Comparison of ENCODE assay signal across 1 cellular context in the genomic region with DNA sequence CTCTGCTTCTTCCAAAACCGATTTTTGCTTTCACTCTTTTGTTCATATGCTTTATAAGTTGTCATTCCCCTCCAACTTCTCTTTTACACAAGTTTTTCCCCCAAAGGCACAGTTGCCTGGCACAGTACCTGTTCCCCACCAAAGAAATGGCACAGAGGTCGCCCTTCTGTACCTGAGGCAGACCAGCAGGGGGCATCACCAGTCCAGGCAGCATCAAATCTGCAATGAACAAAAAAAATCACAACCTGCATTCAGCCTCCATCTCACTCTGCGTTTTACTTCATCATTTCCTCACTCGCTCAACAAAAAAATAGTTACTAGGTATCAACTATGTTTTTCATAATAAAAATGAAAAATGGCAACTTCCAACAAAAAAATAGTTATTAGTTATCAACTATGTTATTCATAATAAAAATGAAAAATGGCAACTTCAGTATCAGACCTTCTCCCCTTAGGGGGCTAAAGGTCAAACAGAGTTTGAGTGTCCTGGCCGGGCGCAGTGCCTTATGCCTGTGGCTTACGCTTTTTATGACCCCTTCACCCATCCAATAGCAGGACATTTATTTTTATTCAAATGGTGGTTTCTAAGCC.
TF ChIP-seq lines count a peak whose summit lies in the region.

No MANE protein-coding gene starts in this region.

TF ChIP-seq in endothelial cell of umbilical vein, 7 proteins besides CTCF, POLR2A, EP300 and RAD21 (continued from another document):
- no peak for TF ChIP-seq POLR2AphosphoS5 (IDR thresholded peaks at IDR 0.05; ENCODE audit: insufficient read depth, low read depth, low read length)
- TF ChIP-seq, protein P1, sequence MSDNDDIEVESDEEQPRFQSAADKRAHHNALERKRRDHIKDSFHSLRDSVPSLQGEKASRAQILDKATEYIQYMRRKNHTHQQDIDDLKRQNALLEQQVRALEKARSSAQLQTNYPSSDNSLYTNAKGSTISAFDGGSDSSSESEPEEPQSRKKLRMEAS (IDR thresholded peaks at IDR 0.05; ENCODE audit: insufficient read depth, insufficient read length) = no peak
